In the genomic region with DNA sequence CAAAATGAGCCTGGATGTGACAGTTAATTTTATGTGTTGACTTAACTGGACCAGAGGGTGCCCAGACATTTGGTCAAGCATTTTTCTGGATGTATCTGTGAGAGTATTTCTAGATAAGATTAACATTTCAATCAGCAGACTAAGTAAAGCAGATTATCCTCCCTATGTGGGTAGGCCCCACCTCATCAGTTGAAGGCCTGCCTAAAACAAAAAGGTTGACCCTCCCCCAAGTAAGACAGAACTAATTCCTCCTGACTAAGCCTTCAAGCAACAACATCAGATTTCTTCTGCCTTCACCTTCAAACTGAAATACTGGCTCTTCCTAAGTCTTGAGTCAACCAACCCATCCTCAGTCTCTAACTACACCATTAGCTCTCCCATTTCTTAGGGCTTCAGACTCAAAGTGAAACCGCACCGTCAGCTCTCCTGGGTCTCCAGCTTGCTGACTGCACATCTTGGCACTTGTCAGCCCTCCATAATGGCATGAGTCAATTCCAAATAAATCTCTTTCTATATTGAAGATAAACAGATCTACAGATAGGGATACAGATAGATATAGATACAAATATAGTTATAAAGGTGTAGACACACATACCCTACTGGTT, we compare ENCODE assay signal across 13 cellular contexts. TPM values are rescaled to one million over a fixed set of nuclear protein-coding genes. Genes with fewer than 3 reads are reported as not detected.
DNase-seq lines count a peak whose midpoint lies in the region; ATAC-seq and FAIRE-seq lines count a peak whose summit lies in the region.
"Had no signal": no experiment of that assay in that cellular context is flagged by ENCODE, and none has a peak within 500 bp of the region (broad histone marks: within the 10 kb centered on the region; RNA-seq: fewer than 3 reads in every experiment).

No MANE protein-coding gene starts in this region.

- no peak overlapping the region for H3K18ac ChIP-seq in trophoblast cell (ENCODE audit: low read length)

- FAIRE-seq in GM19239 (lab: Jason Lieb, UNC) = peak; percentile 11
- FAIRE-seq: frontal cortex, kidney had no signal

- ATAC-seq in GM18873 (IDR thresholded peaks at IDR 0.05; ENCODE audit: low FRiP score, unreplicated experiment) = no peak

- H2BK5ac ChIP-seq in trophoblast cell (ENCODE audit: low read depth, low read length, poor library complexity) = no peak overlapping the region

- no peaks in the 10 kb centered on the region for H3K9me3 ChIP-seq in trophoblast cell (ENCODE audit: insufficient read depth, low read depth, low read length)
- H3K9me3 ChIP-seq: Caco-2, tibial nerve had no signal

- H2BK12ac ChIP-seq in trophoblast cell (ENCODE audit: low read length) = no peak overlapping the region

- peaks cover 4% of the 10 kb centered on the region for H3K79me2 ChIP-seq in trophoblast cell (ENCODE audit: control insufficient read depth, insufficient read depth, low read length, poor library complexity)

- H3K36me3 ChIP-seq in trophoblast cell (ENCODE audit: control insufficient read depth in 1 of 2, insufficient read depth in 2 of 2, low read length in 2 of 2) = peaks cover 0 to 3% of the 10 kb centered on the region in 2 experiments
- H3K36me3 ChIP-seq: tibial nerve had no signal

- peak overlapping the region; percentile 65 for H3K27ac Mint-ChIP-seq in activated T-cell treated with anti-CD3 and anti-CD28 coated beads, Interleukin-2, amount 50 U/mL, for 24 hours

- H3K27me3 Mint-ChIP-seq in activated T-cell treated with anti-CD3 and anti-CD28 coated beads, Interleukin-2, amount 50 U/mL, for 24 hours = no peaks in the 10 kb centered on the region

- H4K12ac ChIP-seq in trophoblast cell (ENCODE audit: low read depth, low read length) = no peak overlapping the region

- no peak overlapping the region for H2AFZ ChIP-seq in trophoblast cell (ENCODE audit: insufficient read depth, low read length, poor library complexity)

- no peak overlapping the region for H3K4ac ChIP-seq in trophoblast cell (ENCODE audit: low read depth, low read length)

- H3K27ac ChIP-seq in trophoblast cell (ENCODE audit: low read depth, low read length) = no peak overlapping the region
- H3K27ac ChIP-seq: 22Rv1, tibial nerve had no signal

- no peaks in the 10 kb centered on the region for H3K4me1 ChIP-seq in trophoblast cell (ENCODE audit: control insufficient read depth in 1 of 2, insufficient read depth in 2 of 2, low read length in 2 of 2)

- H3K4me1 Mint-ChIP-seq in activated T-cell treated with anti-CD3 and anti-CD28 coated beads, Interleukin-2, amount 50 U/mL, for 24 hours (ENCODE audit: low read depth) = peaks cover 59% of the 10 kb centered on the region

- H3K4me3 Mint-ChIP-seq in activated T-cell treated with anti-CD3 and anti-CD28 coated beads, Interleukin-2, amount 50 U/mL, for 24 hours = no peak overlapping the region

- peak; percentile 39 for DNase-seq in NCI-H82 (lab: John Stamatoyannopoulos, UW)
- DNase-seq in NCI-H82 treated with DMSO at 0.1 percent for 48 hours (lab: John Stamatoyannopoulos, UW; ENCODE audit: unreplicated experiment) = no peak
- DNase-seq in GM19239 (ENCODE audit: insufficient read length, low spot score) = no peak
- peak; percentile 41 for DNase-seq in activated T-cell treated with anti-CD3 and anti-CD28 coated beads, Interleukin-2, amount 50 U/mL, for 24 hours
- peak; percentile 14 to 49 for DNase-seq in trophoblast cell
- no peak for DNase-seq in NCI-H2029 (lab: John Stamatoyannopoulos, UW)
- DNase-seq in SHP77 (lab: John Stamatoyannopoulos, UW) = no peak
- DNase-seq: Caco-2, kidney had no signal

- H3K9me3 Mint-ChIP-seq in activated T-cell treated with anti-CD3 and anti-CD28 coated beads, Interleukin-2, amount 50 U/mL, for 24 hours = no peaks in the 10 kb centered on the region

- peaks cover 25% of the 10 kb centered on the region for H3K36me3 Mint-ChIP-seq in activated T-cell treated with anti-CD3 and anti-CD28 coated beads, Interleukin-2, amount 50 U/mL, for 24 hours (ENCODE audit: low read depth)

- no peak overlapping the region for H3K4me2 ChIP-seq in trophoblast cell (ENCODE audit: low read length)

- no peak overlapping the region for H3K4me3 ChIP-seq in trophoblast cell (ENCODE audit: low read depth, low read length)
- H3K4me3 ChIP-seq: tibial nerve had no signal

- no peak overlapping the region for H2BK120ac ChIP-seq in trophoblast cell (ENCODE audit: insufficient read depth, low read length, poor library complexity)

- no peak overlapping the region for H4K8ac ChIP-seq in trophoblast cell (ENCODE audit: low read depth, low read length)

- no CpG with 5 or more reads among the region's 2 CpGs for WGBS in trophoblast cell (ENCODE audit: extremely low coverage, insufficient coverage, insufficient read length)

- no peaks in the 10 kb centered on the region for H3K79me1 ChIP-seq in trophoblast cell (ENCODE audit: low read length)

- no peak overlapping the region for H3K23ac ChIP-seq in trophoblast cell (ENCODE audit: low read length)

- no peak overlapping the region for H4K91ac ChIP-seq in trophoblast cell (ENCODE audit: low read depth, low read length)

- no peak overlapping the region for H3K9ac ChIP-seq in trophoblast cell (ENCODE audit: low read length)

- no peak overlapping the region for H2AK5ac ChIP-seq in trophoblast cell (ENCODE audit: low read length)

- no peak overlapping the region for H3K14ac ChIP-seq in trophoblast cell (ENCODE audit: low read length)

- H3K27me3 ChIP-seq in trophoblast cell (ENCODE audit: insufficient read depth, low read length) = no peaks in the 10 kb centered on the region
- H3K27me3 ChIP-seq: tibial nerve had no signal

RNA-seq across cellular contexts. Expression of a gene that starts 47.9 kb away (rescaled TPM):
- 34.5 and 36.0 TPM in 2 replicates for polyA plus RNA-seq in trophoblast cell (2013)

Comparison
In these comparisons a context has a peak if more than half of its experiments do, and no peak if none do; other contexts are left out.
1. DNase-seq: peak in NCI-H82 (single experiment), activated T-cell treated with anti-CD3 and anti-CD28 coated beads, Interleukin-2, amount 50 U/mL, for 24 hours (single experiment) and trophoblast cell (2 of 2); none in NCI-H82 treated with DMSO at 0.1 percent for 48 hours (single experiment), GM19239 (single experiment), NCI-H2029 (single experiment) and SHP77 (0 of 2).